1 cellular context compared by ENCODE assay signal in genomic region chr10:130025811-130026510, GRCh38.
TF ChIP-seq lines count a peak whose summit lies in the region.

No MANE protein-coding gene starts in this region.

TF ChIP-seq in H1, 55 proteins besides CTCF, POLR2A, EP300 and RAD21 (continued from another document):
- no peak for TF ChIP-seq ATF3 (IDR thresholded peaks at IDR 0.05; ENCODE audit: insufficient read depth, low read depth, low read length)
- no peak for TF ChIP-seq RNF2 (IDR thresholded peaks at IDR 0.05; ENCODE audit: borderline replicate concordance, low read depth, low read length, missing control alignments, poor library complexity, severe bottlenecking)
- TF ChIP-seq CHD7 (IDR thresholded peaks at IDR 0.05; ENCODE audit: insufficient replicate concordance, low read length): no peak
- TF ChIP-seq KDM4A (IDR thresholded peaks at IDR 0.05; ENCODE audit: low read depth, low read length, severe bottlenecking): no peak
